In the genomic region with DNA sequence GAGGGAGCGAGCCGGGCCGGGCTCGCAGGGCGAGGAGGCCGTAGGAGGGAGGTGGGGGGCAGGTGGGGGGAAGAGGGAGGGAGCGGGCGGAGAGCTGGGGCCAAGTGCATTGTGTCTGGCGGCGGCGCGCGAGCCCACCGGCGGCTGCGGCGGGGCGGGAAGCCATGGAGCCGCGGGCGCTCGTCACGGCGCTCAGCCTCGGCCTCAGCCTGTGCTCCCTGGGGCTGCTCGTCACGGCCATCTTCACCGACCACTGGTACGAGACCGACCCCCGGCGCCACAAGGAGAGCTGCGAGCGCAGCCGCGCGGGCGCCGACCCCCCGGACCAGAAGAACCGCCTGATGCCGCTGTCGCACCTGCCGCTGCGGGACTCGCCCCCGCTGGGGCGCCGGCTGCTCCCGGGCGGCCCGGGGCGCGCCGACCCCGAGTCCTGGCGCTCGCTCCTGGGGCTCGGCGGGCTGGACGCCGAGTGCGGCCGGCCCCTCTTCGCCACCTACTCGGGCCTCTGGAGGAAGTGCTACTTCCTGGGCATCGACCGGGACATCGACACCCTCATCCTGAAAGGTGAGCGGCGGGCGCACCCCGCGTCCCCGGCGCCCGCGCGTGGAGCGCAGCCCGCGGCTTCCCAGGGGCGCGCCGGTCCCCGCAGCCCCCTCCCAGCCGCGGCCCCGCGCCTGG, we compare ENCODE assay signal across 8 cellular contexts. TPM values are rescaled to one million over a fixed set of nuclear protein-coding genes. Genes with fewer than 3 reads are reported as not detected.
DNase-seq lines count a peak whose midpoint lies in the region; ATAC-seq and TF ChIP-seq lines count a peak whose summit lies in the region.

A gene (plus strand): TSS at position 107 of the 678 bp plus-strand sequence. CDS start 58 bp downstream, at position 165.

- H3K27me3 ChIP-seq in CD8-positive, alpha-beta memory T cell (ENCODE audit: insufficient read depth, low read length, poor library complexity, severe bottlenecking): peaks cover 28% of the 10 kb centered on the region
- H3K27me3 ChIP-seq in HL-60 (ENCODE audit: insufficient read depth, poor library complexity, severe bottlenecking) (peaks cover 17% of the 10 kb centered on the region), left lung (peaks cover 18 to 59% of the 10 kb centered on the region in 2 donors), thoracic aorta (replicated peaks; ENCODE audit: insufficient read depth) (no peaks in the 10 kb centered on the region)

- no peaks in the 10 kb centered on the region for H3K9me3 ChIP-seq in CD8-positive, alpha-beta memory T cell (ENCODE audit: low read length)
- no peaks in the 10 kb centered on the region for H3K9me3 ChIP-seq in left lung
- H3K9me3 ChIP-seq in thoracic aorta: no peaks in the 10 kb centered on the region

- H3K27ac Mint-ChIP-seq in CD8-positive, alpha-beta memory T cell: no peak within 1 kb of the TSS

- ATAC-seq in left lung: peak; percentile 32
- peak; percentile 16 for ATAC-seq in thoracic aorta (ENCODE audit: insufficient number of reproducible peaks, low FRiP score, low read depth)
- no peak for ATAC-seq in HG02571 (IDR thresholded peaks at IDR 0.05; ENCODE audit: unreplicated experiment)

- peaks cover 0 to 3% (median 2%) of the 10 kb centered on the region in 5 donors for H3K9me3 Mint-ChIP-seq in CD8-positive, alpha-beta memory T cell

- H3K27ac ChIP-seq in CD8-positive, alpha-beta memory T cell (ENCODE audit: low read depth, low read length): no peak within 1 kb of the TSS
- H3K27ac ChIP-seq in HL-60 (replicated peaks): no peak within 1 kb of the TSS
- H3K27ac ChIP-seq in left lung: no peak within 1 kb of the TSS
- no peak within 1 kb of the TSS for H3K27ac ChIP-seq in thoracic aorta

- DNase-seq in CD8-positive, alpha-beta memory T cell: no peak
- DNase-seq in HL-60 (ENCODE audit: low read depth in 1 of 2, low spot score in 1 of 2): no peak
- no peak for DNase-seq in cardiac fibroblast (ENCODE audit: low read depth in 2 of 2)
- DNase-seq in left lung: peak in 1 of 2 donors; percentile 78
- no peak for DNase-seq in thoracic aorta (ENCODE audit: low spot score)
- DNase-seq in inferior parietal cortex (ENCODE audit: extremely low spot score): no peak
- DNase-seq in cerebellar nuclear complex (lab: John Stamatoyannopoulos, UW): no peak

- H3K4me3 Mint-ChIP-seq in CD8-positive, alpha-beta memory T cell: peak within 1 kb of the TSS in 6 of 7 donors; percentile 30 to 80 (median 44)

- H3K36me3 Mint-ChIP-seq in CD8-positive, alpha-beta memory T cell: peaks cover 0 to 1% (median 0%) of the 10 kb centered on the region in 3 donors

- intact Hi-C loops in left lung (cut with DNase I): no loop called here

- H3K36me3 ChIP-seq in CD8-positive, alpha-beta memory T cell (ENCODE audit: insufficient read depth, low read length): no peaks in the 10 kb centered on the region
- H3K36me3 ChIP-seq in left lung: no peaks in the 10 kb centered on the region
- H3K36me3 ChIP-seq in thoracic aorta: no peaks in the 10 kb centered on the region

- CTCF ChIA-PET in CD8-positive, alpha-beta memory T cell (lab: Charles Lee): no interaction called here

- POLR2A ChIA-PET in CD8-positive, alpha-beta memory T cell (lab: Charles Lee): no interaction called here

- no peak within 1 kb of the TSS for H3K4me3 ChIP-seq in CD8-positive, alpha-beta memory T cell (ENCODE audit: low read length)
- H3K4me3 ChIP-seq in HL-60 (replicated peaks; ENCODE audit: insufficient read depth, low read length) (peak within 1 kb of the TSS; percentile 38), cardiac fibroblast (replicated peaks in 1 of 2; ENCODE audit: low read depth in 2 of 2, low read length in 2 of 2) (peak within 1 kb of the TSS; percentile 32 to 50), left lung (peak within 1 kb of the TSS; percentile 34 to 39), thoracic aorta (peak within 1 kb of the TSS; percentile 79)

- H3K27me3 Mint-ChIP-seq in CD8-positive, alpha-beta memory T cell: peaks cover 39 to 76% of the 10 kb centered on the region in 2 donors

- peaks cover 11 to 21% (median 12%) of the 10 kb centered on the region in 3 donors for H3K4me1 Mint-ChIP-seq in CD8-positive, alpha-beta memory T cell

- no peaks in the 10 kb centered on the region for H3K4me1 ChIP-seq in CD8-positive, alpha-beta memory T cell (ENCODE audit: insufficient read depth, low read length)
- peaks cover 6 to 11% of the 10 kb centered on the region in 2 donors for H3K4me1 ChIP-seq in left lung
- H3K4me1 ChIP-seq in thoracic aorta (ENCODE audit: control insufficient read depth in 1 of 2, low read depth in 2 of 2): peaks cover 0 to 26% of the 10 kb centered on the region in 2 donors

- TF ChIP-seq CTCF in HL-60 (IDR thresholded peaks at IDR 0.05; ENCODE audit: insufficient read depth, low read length) (no peak), cardiac fibroblast (IDR thresholded peaks at IDR 0.05; ENCODE audit: low read depth, low read length) (no peak), left lung (IDR thresholded peaks at IDR 0.05) (no peak), thoracic aorta (IDR thresholded peaks at IDR 0.05) (no peak)

RNA-seq across cellular contexts. Expression of the gene that starts here (rescaled TPM):
- total RNA-seq in CD8-positive, alpha-beta memory T cell: not detected
- polyA plus RNA-seq in CD8-positive, alpha-beta memory T cell: not detected
- 1 to 10 TPM; 1.4 to 1.5 TPM for total RNA-seq in left lung
- 1 to 10 TPM; 5.4 to 6.5 TPM for total RNA-seq in thoracic aorta
